In the genomic region with DNA sequence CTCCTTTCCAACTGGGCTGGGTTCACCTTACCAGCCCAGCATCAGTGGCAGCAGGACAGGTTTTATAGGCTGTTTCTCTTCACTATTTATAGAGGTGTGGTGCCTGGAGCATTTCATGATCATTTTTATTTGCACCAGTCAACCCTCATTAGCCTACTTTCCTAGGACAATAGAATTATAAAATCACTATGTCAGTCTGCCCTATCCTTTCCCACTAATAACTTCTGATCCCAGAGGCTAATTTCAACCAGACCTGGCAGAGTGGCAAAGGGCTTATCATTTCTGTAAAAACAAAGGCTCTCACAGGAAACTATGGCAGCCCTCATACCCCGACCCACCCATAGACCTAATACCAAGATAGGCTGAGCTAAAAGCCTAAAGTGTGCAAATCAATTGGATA, we compare ENCODE assay signal across 30 cellular contexts.
"Had no signal": no experiment of that assay in that cellular context is flagged by ENCODE, and none has a peak within 500 bp of the region (broad histone marks: within the 10 kb centered on the region; RNA-seq: fewer than 3 reads in every experiment).

No MANE protein-coding gene starts in this region.

- H3K36me3 ChIP-seq: esophagus squamous epithelium, lower lobe of right lung, neural progenitor cell, spleen, tibial nerve, WERI-Rb-1 had no signal

- ATAC-seq: activated CD4-positive, CD25-positive, alpha-beta regulatory T cell treated with anti-CD3 and anti-CD28 coated beads, Interleukin-2, amount 50 U/mL, for 24 hours; left lobe of liver; lower lobe of right lung; natural killer cell; right cardiac atrium had no signal

- H3K4me3 ChIP-seq: esophagus squamous epithelium, lower lobe of right lung, neural progenitor cell, spleen, tibial nerve had no signal

- H3K36me3 Mint-ChIP-seq: natural killer cell, neural progenitor cell had no signal

- H3K27ac Mint-ChIP-seq: activated T-helper 1 cell treated with anti-CD3 and anti-CD28 coated beads, Interleukin-12 subunit alpha, Interleukin-12 subunit beta, Interleukin-2, Interleukin-4 antibody, amounts not matched to agents 30 ng/mL and 10 ng/mL and 1 ng/mL, durations not matched to agents 14 hours and 24 hours and 36 hours; natural killer cell; neural progenitor cell had no signal

- H3K9me3 Mint-ChIP-seq: activated T-helper 1 cell treated with anti-CD3 and anti-CD28 coated beads, Interleukin-12 subunit alpha, Interleukin-12 subunit beta, Interleukin-2, Interleukin-4 antibody, amounts not matched to agents 30 ng/mL and 10 ng/mL and 1 ng/mL, durations not matched to agents 14 hours and 24 hours and 36 hours; neural progenitor cell had no signal

- H3K27me3 ChIP-seq: esophagus squamous epithelium, neural progenitor cell, spleen, tibial nerve had no signal

- H3K4me3 Mint-ChIP-seq: activated T-helper 1 cell treated with anti-CD3 and anti-CD28 coated beads, Interleukin-12 subunit alpha, Interleukin-12 subunit beta, Interleukin-2, Interleukin-4 antibody, amounts not matched to agents 30 ng/mL and 10 ng/mL and 1 ng/mL, durations not matched to agents 14 hours and 24 hours and 36 hours; natural killer cell; neural progenitor cell had no signal

- FAIRE-seq: astrocyte, TTC549 had no signal

- H3K9me3 ChIP-seq: esophagus squamous epithelium, lower lobe of right lung, spleen, tibial nerve had no signal

- DNase-seq: activated CD4-positive, alpha-beta T cell treated with anti-CD3 and anti-CD28 coated beads for 48 hours; activated CD4-positive, alpha-beta T cell treated with anti-CD3 and anti-CD28 coated beads, Interleukin-2, amount 50 U/mL, for 48 hours; activated CD8-positive, alpha-beta memory T cell treated with anti-CD3 and anti-CD28 coated beads, Interleukin-2, amount 50 U/mL, for 4 hours; activated gamma-delta T cell; activated naive CD4-positive, alpha-beta T cell treated with anti-CD3 and anti-CD28 coated beads, Interleukin-2, amount 50 U/mL, for 16 hours; activated T-cell treated with anti-CD3 and anti-CD28 coated beads, Interleukin-2, amount 50 U/mL, for 1 hour; amniotic stem cell; central memory CD4-positive, alpha-beta T cell; dermis blood vessel endothelial cell; effector CD4-positive, alpha-beta T cell; esophagus squamous epithelium; foreskin melanocyte; kidney glomerular epithelial cell; lower lobe of right lung; mesenchymal stem cell; natural killer cell; occipital lobe; right cardiac atrium; spleen; stimulated activated CD4-positive, alpha-beta T cell treated with anti-CD3 and anti-CD28 coated beads, Interleukin-2, amount 100 ng/mL, for 48 hours; stimulated activated naive CD4-positive, alpha-beta T cell treated with Interleukin-2 at 50 U/mL for 16 hours; T-helper 9 cell; WERI-Rb-1 had no signal

- H3K4me1 ChIP-seq: esophagus squamous epithelium, lower lobe of right lung, neural progenitor cell, spleen, tibial nerve had no signal

- H3K27ac ChIP-seq: esophagus squamous epithelium, lower lobe of right lung, neural progenitor cell, spleen, tibial nerve, WERI-Rb-1 had no signal

- H3K4me1 Mint-ChIP-seq: natural killer cell had no signal
